20 cellular contexts compared by ENCODE assay signal in the genomic region with DNA sequence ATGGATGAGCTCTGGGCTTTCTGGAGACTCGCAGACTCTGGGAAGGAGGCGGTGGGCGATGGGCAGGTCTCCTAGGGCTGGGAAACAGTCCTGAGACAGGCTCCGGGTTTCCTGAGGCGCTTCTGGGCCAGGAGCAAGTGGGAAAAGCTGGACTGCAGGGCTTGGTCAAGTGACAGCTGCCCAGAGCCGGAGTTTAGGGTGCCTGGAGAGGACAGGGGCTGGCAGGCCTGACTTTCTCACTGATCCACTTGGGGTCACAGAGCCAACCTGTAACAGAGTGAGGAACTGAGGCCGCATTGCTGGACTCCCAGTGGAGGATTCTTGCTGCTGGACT.
DNase-seq lines count a peak whose midpoint lies in the region; ATAC-seq and TF ChIP-seq lines count a peak whose summit lies in the region.
"Had no signal": no experiment of that assay in that cellular context is flagged by ENCODE, and none has a peak within 500 bp of the region (broad histone marks: within the 10 kb centered on the region; RNA-seq: fewer than 3 reads in every experiment).

No MANE protein-coding gene starts in this region.

- no peak for DNase-seq in activated naive CD4-positive, alpha-beta T cell treated with anti-CD3 and anti-CD28 coated beads, Interleukin-2, amount 50 U/mL, for 72 hours (ENCODE audit: low spot score in 2 of 2)
- DNase-seq in activated naive CD4-positive, alpha-beta T cell (lab: John Stamatoyannopoulos, UW) = no peak
- DNase-seq in chondrocyte (ENCODE audit: low spot score) (no peak), medulla oblongata (ENCODE audit: extremely low spot score) (peak; percentile 43), substantia nigra (lab: John Stamatoyannopoulos, UW) (peak in 4 of 49 donors; percentile 60 to 69 (median 65)), vagina (ENCODE audit: extremely low spot score in 2 of 2) (no peak), mesothelial cell of epicardium (ENCODE audit: low spot score in 2 of 2, unreplicated experiment in 2 of 2) (no peak)
- DNase-seq: activated naive CD4-positive, alpha-beta T cell treated with anti-CD3 and anti-CD28 coated beads for 36 hours; DMS79 treated with DMSO at 0.1 percent for 48 hours; left lung; NCI-H1436; NCI-H2171; T1000; thyroid gland had no signal

- TF ChIP-seq CTCF in chondrocyte (IDR thresholded peaks at IDR 0.05) (no peak), vagina (IDR thresholded peaks at IDR 0.05) (no peak), mesothelial cell of epicardium (IDR thresholded peaks at IDR 0.05; ENCODE audit: unreplicated experiment) (no peak)

- ATAC-seq in activated naive CD4-positive, alpha-beta T cell treated with anti-CD3 and anti-CD28 coated beads, Interleukin-2, amount 50 U/mL, for 72 hours = no peak
- no peak for ATAC-seq in GM21390 (IDR thresholded peaks at IDR 0.05; ENCODE audit: unreplicated experiment)
- ATAC-seq: left lung had no signal

- H3K27ac ChIP-seq in substantia nigra (ENCODE audit: low read depth, low read length, poor library complexity, severe bottlenecking) = peak overlapping the region; percentile 98
- H3K27ac ChIP-seq in vagina = no peak overlapping the region
- H3K27ac ChIP-seq: epithelial cell of prostate, left lung, prostate gland, SJSA1, thyroid gland had no signal

- intact Hi-C loops in vagina (cut with DNase I) = loop anchor here (5.0 kb wide), 1 partner anchor 49 kb away; no protein-coding TSS in a partner anchor

- peak overlapping the region; percentile 44 to 77 for H3K27ac Mint-ChIP-seq in activated naive CD4-positive, alpha-beta T cell treated with anti-CD3 and anti-CD28 coated beads, Interleukin-2, amount 50 U/mL, for 72 hours
- H3K27ac Mint-ChIP-seq in chondrocyte (ENCODE audit: unreplicated experiment) (peak overlapping the region; percentile 71), mesothelial cell of epicardium (no peak overlapping the region)
- H3K27ac Mint-ChIP-seq: activated naive CD4-positive, alpha-beta T cell treated with anti-CD3 and anti-CD28 coated beads for 36 hours; dendritic cell treated with granulocyte-macrophage colony-stimulating factor and Interleukin-4, amounts not matched to agents 40 ng/mL and 50 ng/mL, for 4 days had no signal

- no peaks in the 10 kb centered on the region for H3K9me3 Mint-ChIP-seq in activated naive CD4-positive, alpha-beta T cell treated with anti-CD3 and anti-CD28 coated beads, Interleukin-2, amount 50 U/mL, for 72 hours
- H3K9me3 Mint-ChIP-seq in chondrocyte (ENCODE audit: low read depth) (no peaks in the 10 kb centered on the region), mesothelial cell of epicardium (no peaks in the 10 kb centered on the region)
- H3K9me3 Mint-ChIP-seq: activated naive CD4-positive, alpha-beta T cell treated with anti-CD3 and anti-CD28 coated beads for 36 hours; dendritic cell treated with granulocyte-macrophage colony-stimulating factor and Interleukin-4, amounts not matched to agents 40 ng/mL and 50 ng/mL, for 4 days had no signal

- H3K27me3 ChIP-seq in vagina = no peaks in the 10 kb centered on the region
- H3K27me3 ChIP-seq: left lung, SJSA1, thyroid gland had no signal

- H3K27me3 Mint-ChIP-seq in chondrocyte (ENCODE audit: low read depth) (no peaks in the 10 kb centered on the region), mesothelial cell of epicardium (ENCODE audit: low read depth) (no peaks in the 10 kb centered on the region)
- H3K27me3 Mint-ChIP-seq: dendritic cell treated with granulocyte-macrophage colony-stimulating factor and Interleukin-4, amounts not matched to agents 40 ng/mL and 50 ng/mL, for 4 days had no signal

- H3K9me3 ChIP-seq in vagina = no peaks in the 10 kb centered on the region
- H3K9me3 ChIP-seq: left lung, prostate gland, SJSA1, thyroid gland had no signal

- H3K4me1 Mint-ChIP-seq in chondrocyte (ENCODE audit: low read depth) (peaks cover 16% of the 10 kb centered on the region), mesothelial cell of epicardium (peaks cover 15% of the 10 kb centered on the region)

- no peak for TF ChIP-seq POLR2A in vagina (IDR thresholded peaks at IDR 0.05)

- no peaks in the 10 kb centered on the region for H3K36me3 ChIP-seq in vagina
- H3K36me3 ChIP-seq: left lung, prostate gland, SJSA1, thyroid gland had no signal

- no peak overlapping the region for H3K4me3 Mint-ChIP-seq in chondrocyte (ENCODE audit: unreplicated experiment)
- no peak overlapping the region for H3K4me3 Mint-ChIP-seq in mesothelial cell of epicardium
- H3K4me3 Mint-ChIP-seq: activated naive CD4-positive, alpha-beta T cell treated with anti-CD3 and anti-CD28 coated beads for 36 hours; dendritic cell treated with granulocyte-macrophage colony-stimulating factor and Interleukin-4, amounts not matched to agents 40 ng/mL and 50 ng/mL, for 4 days had no signal

- no peaks in the 10 kb centered on the region for H3K4me1 ChIP-seq in vagina
- H3K4me1 ChIP-seq: left lung, prostate gland, thyroid gland had no signal

- H3K36me3 Mint-ChIP-seq in activated naive CD4-positive, alpha-beta T cell treated with anti-CD3 and anti-CD28 coated beads, Interleukin-2, amount 50 U/mL, for 72 hours = no peaks in the 10 kb centered on the region
- H3K36me3 Mint-ChIP-seq in chondrocyte (ENCODE audit: low read depth) (peaks cover 6% of the 10 kb centered on the region), mesothelial cell of epicardium (peaks cover 8% of the 10 kb centered on the region)

- H3K4me3 ChIP-seq in vagina = no peak overlapping the region
- H3K4me3 ChIP-seq: left lung, prostate gland, SJSA1, smooth muscle cell, thyroid gland had no signal
